ENCODE assay signal across 17 cellular contexts in the genomic region with DNA sequence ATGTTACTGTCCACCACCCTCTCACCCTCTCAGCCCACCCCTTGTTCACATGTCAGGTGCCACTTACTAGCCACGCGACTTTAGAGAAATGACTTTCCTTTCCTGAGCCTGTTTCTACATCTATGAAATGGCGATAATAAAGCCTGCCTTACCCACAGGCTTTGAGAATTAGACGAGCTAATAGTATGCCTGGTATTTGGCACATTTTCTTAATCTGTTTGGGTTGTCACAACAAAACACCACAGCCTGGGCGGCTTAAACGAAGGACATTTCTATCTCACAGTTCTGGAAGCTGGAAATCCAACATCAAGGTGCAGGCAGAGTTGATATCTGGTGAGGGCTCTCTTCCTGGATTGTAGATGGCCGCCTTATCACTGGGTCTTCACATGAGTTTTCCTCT.
DNase-seq lines count a peak whose midpoint lies in the region; ATAC-seq and TF ChIP-seq lines count a peak whose summit lies in the region.
"Had no signal": no experiment of that assay in that cellular context is flagged by ENCODE, and none has a peak within 500 bp of the region (broad histone marks: within the 10 kb centered on the region; RNA-seq: fewer than 3 reads in every experiment).

No MANE protein-coding gene starts in this region.

- peaks cover 7% of the 10 kb centered on the region for H3K4me1 Mint-ChIP-seq in activated naive CD8-positive, alpha-beta T cell treated with anti-CD3 and anti-CD28 coated beads, Interleukin-2, amount 10 ng/mL, durations not matched to agents 7 days and 5 days
- peaks cover 6% of the 10 kb centered on the region for H3K4me1 Mint-ChIP-seq in activated naive CD8-positive, alpha-beta T cell treated with anti-CD3 and anti-CD28 coated beads for 36 hours
- H3K4me1 Mint-ChIP-seq in endodermal cell (peaks cover 45% of the 10 kb centered on the region), neural crest cell (peaks cover 14% of the 10 kb centered on the region)

- no peak for ATAC-seq in activated naive CD8-positive, alpha-beta T cell treated with anti-CD3 and anti-CD28 coated beads, Interleukin-2, amount 10 ng/mL, durations not matched to agents 7 days and 5 days (ENCODE audit: low read depth)
- ATAC-seq in GM21786 (IDR thresholded peaks at IDR 0.05; ENCODE audit: unreplicated experiment) (no peak), GM18870 (IDR thresholded peaks at IDR 0.05; ENCODE audit: unreplicated experiment) (no peak)
- ATAC-seq: HCT116 had no signal

- H3K4me1 ChIP-seq in endodermal cell (ENCODE audit: control insufficient read depth, insufficient read depth, low read length) = peaks cover 18% of the 10 kb centered on the region
- H3K4me1 ChIP-seq: BLaER1 had no signal

- TF ChIP-seq CTCF in endodermal cell (conservative IDR thresholded peaks at IDR 0.05) (no peak), neural crest cell (conservative IDR thresholded peaks at IDR 0.05) (no peak)

- H3K4me3 Mint-ChIP-seq in activated naive CD8-positive, alpha-beta T cell treated with anti-CD3 and anti-CD28 coated beads, Interleukin-2, amount 10 ng/mL, durations not matched to agents 7 days and 5 days = no peak overlapping the region
- H3K4me3 Mint-ChIP-seq in activated naive CD8-positive, alpha-beta T cell treated with anti-CD3 and anti-CD28 coated beads for 36 hours = no peak overlapping the region
- H3K4me3 Mint-ChIP-seq in endodermal cell (no peak overlapping the region), neural crest cell (no peak overlapping the region)

- H3K27me3 Mint-ChIP-seq in activated naive CD8-positive, alpha-beta T cell treated with anti-CD3 and anti-CD28 coated beads, Interleukin-2, amount 10 ng/mL, durations not matched to agents 7 days and 5 days = no peaks in the 10 kb centered on the region
- H3K27me3 Mint-ChIP-seq in activated naive CD8-positive, alpha-beta T cell treated with anti-CD3 and anti-CD28 coated beads for 36 hours = no peaks in the 10 kb centered on the region
- H3K27me3 Mint-ChIP-seq in endodermal cell (ENCODE audit: insufficient read depth) = no peaks in the 10 kb centered on the region
- no peaks in the 10 kb centered on the region for H3K27me3 Mint-ChIP-seq in neural crest cell (ENCODE audit: low read depth)

- peak overlapping the region; percentile 6 for H3K27ac Mint-ChIP-seq in activated naive CD8-positive, alpha-beta T cell treated with anti-CD3 and anti-CD28 coated beads, Interleukin-2, amount 10 ng/mL, durations not matched to agents 7 days and 5 days
- no peak overlapping the region for H3K27ac Mint-ChIP-seq in activated naive CD8-positive, alpha-beta T cell treated with anti-CD3 and anti-CD28 coated beads for 36 hours
- H3K27ac Mint-ChIP-seq in endodermal cell (peak overlapping the region; percentile 91), neural crest cell (ENCODE audit: unreplicated experiment) (peak overlapping the region; percentile 45)

- DNase-seq in activated naive CD8-positive, alpha-beta T cell treated with anti-CD3 and anti-CD28 coated beads, Interleukin-2, amount 10 ng/mL, durations not matched to agents 7 days and 5 days = no peak
- DNase-seq in activated naive CD8-positive, alpha-beta T cell treated with anti-CD3 and anti-CD28 coated beads for 36 hours = no peak
- DNase-seq in endodermal cell (peak; percentile 62), neural crest cell (ENCODE audit: low read depth, low spot score) (no peak), NCI-H2171 (lab: John Stamatoyannopoulos, UW) (no peak), T-helper 1 cell (no peak)
- DNase-seq: 8988T; NCI-H187 treated with DMSO at 0.1 percent for 48 hours; NCI-H2171 treated with DMSO at 0.1 percent for 48 hours; NCI-H446 treated with DMSO at 0.1 percent for 48 hours; NK-92 treated with Interleukin-12 subunit alpha and Interleukin-12 subunit beta, amount 100 ng/mL, for 24 hours; OCI-M1; RPMI8226 had no signal

- H3K27me3 ChIP-seq in endodermal cell (ENCODE audit: control insufficient read depth, insufficient read depth, low read length, poor library complexity, severe bottlenecking) = no peaks in the 10 kb centered on the region
- H3K27me3 ChIP-seq: BLaER1 had no signal

- POLR2A ChIA-PET in activated naive CD8-positive, alpha-beta T cell treated with anti-CD3 and anti-CD28 coated beads, Interleukin-2, amount 10 ng/mL, durations not matched to agents 7 days and 5 days (lab: Charles Lee) = no interaction called here

- H3K36me3 Mint-ChIP-seq in activated naive CD8-positive, alpha-beta T cell treated with anti-CD3 and anti-CD28 coated beads, Interleukin-2, amount 10 ng/mL, durations not matched to agents 7 days and 5 days = no peaks in the 10 kb centered on the region
- H3K36me3 Mint-ChIP-seq in activated naive CD8-positive, alpha-beta T cell treated with anti-CD3 and anti-CD28 coated beads for 36 hours = no peaks in the 10 kb centered on the region
- H3K36me3 Mint-ChIP-seq in endodermal cell (ENCODE audit: low read depth) (no peaks in the 10 kb centered on the region), neural crest cell (ENCODE audit: low read depth) (no peaks in the 10 kb centered on the region)

- H3K9me3 Mint-ChIP-seq in activated naive CD8-positive, alpha-beta T cell treated with anti-CD3 and anti-CD28 coated beads, Interleukin-2, amount 10 ng/mL, durations not matched to agents 7 days and 5 days = no peaks in the 10 kb centered on the region
- H3K9me3 Mint-ChIP-seq in activated naive CD8-positive, alpha-beta T cell treated with anti-CD3 and anti-CD28 coated beads for 36 hours = no peaks in the 10 kb centered on the region
- H3K9me3 Mint-ChIP-seq in endodermal cell (no peaks in the 10 kb centered on the region), neural crest cell (no peaks in the 10 kb centered on the region)

- H3K9ac ChIP-seq in endodermal cell (ENCODE audit: extremely low read depth, low read length, poor library complexity, severe bottlenecking) = peak overlapping the region; percentile 36
- H3K9ac ChIP-seq: BLaER1 had no signal

- no peaks in the 10 kb centered on the region for H3K9me3 ChIP-seq in endodermal cell (ENCODE audit: control insufficient read depth, low read length)
- H3K9me3 ChIP-seq: BLaER1 had no signal

- H3K36me3 ChIP-seq in endodermal cell (ENCODE audit: control insufficient read depth, insufficient read depth, low read length) = no peaks in the 10 kb centered on the region
- H3K36me3 ChIP-seq: BLaER1 had no signal

- H3K4me3 ChIP-seq in endodermal cell (ENCODE audit: low read length) = peak overlapping the region; percentile 41
- H3K4me3 ChIP-seq: BLaER1 had no signal

- H3K27ac ChIP-seq in endodermal cell (ENCODE audit: low read depth, low read length) = no peak overlapping the region
- H3K27ac ChIP-seq: BLaER1 had no signal

- WGBS in endodermal cell (ENCODE audit: insufficient coverage in 1 of 2, insufficient read length in 1 of 2), 2 experiments = 77 to 91% methylated on average over 7 of the region's 7 CpGs
